ENCODE assay signal across 1 cellular context in genomic region chr10:178208-178607, GRCh38.
TF ChIP-seq lines count a peak whose summit lies in the region.

No MANE protein-coding gene starts in this region.

TF ChIP-seq in HepG2, 621 proteins besides CTCF, POLR2A, EP300 and RAD21:
- TF ChIP-seq STAG1 (CRISPR knock-in tag; IDR thresholded peaks at IDR 0.05): peak; percentile 50
- TF ChIP-seq PRDM10 (CRISPR knock-in tag; IDR thresholded peaks at IDR 0.05; ENCODE audit: low read depth): no peak
- no peak for TF ChIP-seq ZBTB21 (CRISPR knock-in tag; IDR thresholded peaks at IDR 0.05)
- no peak for TF ChIP-seq THAP11 (CRISPR knock-in tag; IDR thresholded peaks at IDR 0.05)
- TF ChIP-seq THAP9 (CRISPR knock-in tag; IDR thresholded peaks at IDR 0.05; ENCODE audit: borderline replicate concordance): no peak
TF ChIP-seq in HepG2: peak in this region for 1.
